In genomic region chr9:35771524-35771923, GRCh38 we compare ENCODE assay signal across 7 cellular contexts. TPM values are rescaled to one million over a fixed set of nuclear protein-coding genes. Genes with fewer than 3 reads are reported as not detected.
DNase-seq lines count a peak whose midpoint lies in the region; ATAC-seq and TF ChIP-seq lines count a peak whose summit lies in the region.
"Had no signal": no experiment of that assay in that cellular context is flagged by ENCODE, and none has a peak within 500 bp of the region (broad histone marks: within the 10 kb centered on the region; RNA-seq: fewer than 3 reads in every experiment).

No MANE protein-coding gene starts in this region.

- TF ChIP-seq POLR2A in upper lobe of left lung (IDR thresholded peaks at IDR 0.05): no peak

- 11 to 22% methylated on average over 1 of the region's 1 CpG for whole genome bisulfite sequencing in upper lobe of left lung, 2 donors

- no peaks in the 10 kb centered on the region for H3K36me3 ChIP-seq in upper lobe of left lung
- H3K36me3 ChIP-seq: MG63 had no signal

- peak; percentile 20 for DNase-seq in NCI-H510A treated with DMSO at 0.1 percent for 48 hours (lab: John Stamatoyannopoulos, UW)
- no peak for DNase-seq in NCI-H510A (lab: John Stamatoyannopoulos, UW)
- DNase-seq in epithelial cell of prostate (ENCODE audit: low read depth, low spot score): no peak
- no peak for DNase-seq in upper lobe of left lung
- DNase-seq in activated naive CD4-positive, alpha-beta T cell (lab: John Stamatoyannopoulos, UW): no peak
- DNase-seq in retina: no peak

- TF ChIP-seq EP300 in upper lobe of left lung (IDR thresholded peaks at IDR 0.05): no peak

- no peak for ATAC-seq in upper lobe of left lung (ENCODE audit: low FRiP score in 2 of 2)

- H3K4me1 ChIP-seq in upper lobe of left lung: peaks cover 20 to 23% (median 21%) of the 10 kb centered on the region in 4 donors

- no peak for TF ChIP-seq CTCF in upper lobe of left lung (IDR thresholded peaks at IDR 0.05)

- no peaks in the 10 kb centered on the region for H3K9me3 ChIP-seq in upper lobe of left lung
- H3K9me3 ChIP-seq: MG63 had no signal

- H3K27me3 ChIP-seq in upper lobe of left lung: no peaks in the 10 kb centered on the region
- H3K27me3 ChIP-seq: MG63 had no signal

- no peak overlapping the region for H3K4me3 ChIP-seq in upper lobe of left lung
- H3K4me3 ChIP-seq: MG63 had no signal

- H3K27ac ChIP-seq in epithelial cell of prostate (peak overlapping the region; percentile 70), upper lobe of left lung (peak overlapping the region; percentile 30 to 82 (median 57))

RNA-seq across cellular contexts. Expression of gene MSMP, which starts 17.4 kb away (rescaled TPM):
- total RNA-seq in upper lobe of left lung: 1 to 10 TPM in 2 of 6 donors, not detected in 4; 1.1 to 2.8 TPM

RNA-seq across cellular contexts. Expression of gene NPR2, which starts 19.9 kb away (rescaled TPM):
- 10 to 100 TPM in 4 of 6 donors, 1 to 10 TPM in 2; 8.3 to 46.1 (median 13.1) TPM for total RNA-seq in upper lobe of left lung

RNA-seq across cellular contexts. Expression of gene RGP1, which starts 22.4 kb away (rescaled TPM):
- total RNA-seq in upper lobe of left lung: 10 to 100 TPM; 20.1 to 34.4 (median 23.5) TPM

RNA-seq across cellular contexts. Expression of gene GBA2, which starts 22.5 kb away (rescaled TPM):
- 100 to 1,000 TPM in 1 of 6 donors, 10 to 100 TPM in 5; 60.4 to 189 (median 77.0) TPM for total RNA-seq in upper lobe of left lung

RNA-seq across cellular contexts. Expression of gene CREB3, which starts 39.1 kb away (rescaled TPM):
- 10 to 100 TPM; 27.2 to 61.3 (median 33.5) TPM for total RNA-seq in upper lobe of left lung
